In genomic region chr12:63668028-63668799, GRCh38 we compare ENCODE assay signal across 9 cellular contexts. TPM values are rescaled to one million over a fixed set of nuclear protein-coding genes. Genes with fewer than 3 reads are reported as not detected.
DNase-seq lines count a peak whose midpoint lies in the region; ATAC-seq and TF ChIP-seq lines count a peak whose summit lies in the region.
"Had no signal": no experiment of that assay in that cellular context is flagged by ENCODE, and none has a peak within 500 bp of the region (broad histone marks: within the 10 kb centered on the region; RNA-seq: fewer than 3 reads in every experiment).

TSS of gene DPY19L2 (minus strand) at chr12:63668493. CDS start at chr12:63668393, 100 bp downstream.

- peaks cover 29% of the 10 kb centered on the region for H3K27me3 ChIP-seq in PC-3 (ENCODE audit: low read length)
- peaks cover 32% of the 10 kb centered on the region for H3K27me3 ChIP-seq in neutrophil
- no peaks in the 10 kb centered on the region for H3K27me3 ChIP-seq in testis

- CTCF ChIA-PET in PC-3 (lab: Charles Lee), result interaction anchor here (0.6 kb wide), 1 partner anchor 436 kb away, joined by 4 read pairs; no protein-coding TSS in a partner anchor

- H3F3A ChIP-seq in PC-3 (ENCODE audit: low read length, unreplicated experiment), result no peaks in the 10 kb centered on the region

- H3K27ac Mint-ChIP-seq in activated naive CD8-positive, alpha-beta T cell, result peak within 1 kb of the TSS; percentile 90
- H3K27ac Mint-ChIP-seq in glutamatergic neuron (ENCODE audit: unreplicated experiment), result no peak within 1 kb of the TSS

- no peaks in the 10 kb centered on the region for H3K9me2 ChIP-seq in PC-3 (replicated peaks; ENCODE audit: low read length)

- H3K9me3 ChIP-seq in PC-3 (ENCODE audit: low read length), result no peaks in the 10 kb centered on the region
- H3K9me3 ChIP-seq in neutrophil, result no peaks in the 10 kb centered on the region
- H3K9me3 ChIP-seq in testis, result no peaks in the 10 kb centered on the region

- POLR2A ChIA-PET in PC-3 (lab: Charles Lee; ENCODE audit: unreplicated experiment), result no interaction called here

- peaks cover 34% of the 10 kb centered on the region for H3K4me1 Mint-ChIP-seq in activated naive CD8-positive, alpha-beta T cell (ENCODE audit: low read depth)
- peaks cover 5% of the 10 kb centered on the region for H3K4me1 Mint-ChIP-seq in glutamatergic neuron (ENCODE audit: low read depth, unreplicated experiment)

- H3K9me3 Mint-ChIP-seq in activated naive CD8-positive, alpha-beta T cell (ENCODE audit: low read depth), result no peaks in the 10 kb centered on the region
- H3K9me3 Mint-ChIP-seq in glutamatergic neuron (ENCODE audit: unreplicated experiment), result peaks cover 2% of the 10 kb centered on the region

- TF ChIP-seq CTCF in PC-3 (conservative IDR thresholded peaks at IDR 0.05; ENCODE audit: low read depth, low read length), result no peak
- TF ChIP-seq CTCF in glutamatergic neuron (IDR thresholded peaks at IDR 0.05; ENCODE audit: partially characterized antibody, unreplicated experiment), result no peak
- TF ChIP-seq CTCF in neutrophil (IDR thresholded peaks at IDR 0.05), result no peak
- no peak for TF ChIP-seq CTCF in testis (IDR thresholded peaks at IDR 0.05)

- ATAC-seq in HG03520 (IDR thresholded peaks at IDR 0.05; ENCODE audit: unreplicated experiment) (peak; percentile 76), PC-3 (peak; percentile 83)

- peak within 1 kb of the TSS; percentile 92 for H3K4me3 Mint-ChIP-seq in activated naive CD8-positive, alpha-beta T cell
- H3K4me3 Mint-ChIP-seq in glutamatergic neuron (ENCODE audit: unreplicated experiment), result peak within 1 kb of the TSS; percentile 85

- no peaks in the 10 kb centered on the region for H4K20me1 ChIP-seq in PC-3 (ENCODE audit: low read length)

- peak within 1 kb of the TSS; percentile 85 for H3K4me2 ChIP-seq in PC-3 (ENCODE audit: low read length)

- H3K4me1 ChIP-seq in PC-3 (ENCODE audit: insufficient read depth, low read length) (no peaks in the 10 kb centered on the region), neutrophil (ENCODE audit: control insufficient read depth in 1 of 2, insufficient read depth in 1 of 2, low read depth in 1 of 2, low read length in 1 of 2) (peaks cover 13 to 14% of the 10 kb centered on the region in 2 experiments), testis (no peaks in the 10 kb centered on the region)

- no peak within 1 kb of the TSS for H3K27ac ChIP-seq in PC-3 (ENCODE audit: low read length)
- H3K27ac ChIP-seq in neutrophil, result no peak within 1 kb of the TSS
- peak within 1 kb of the TSS; percentile 77 to 90 for H3K27ac ChIP-seq in testis
- H3K27ac ChIP-seq: C4-2B had no signal

- H3K36me3 Mint-ChIP-seq in activated naive CD8-positive, alpha-beta T cell, result no peaks in the 10 kb centered on the region
- no peaks in the 10 kb centered on the region for H3K36me3 Mint-ChIP-seq in glutamatergic neuron (ENCODE audit: unreplicated experiment)

- TF ChIP-seq POLR2A in testis (IDR thresholded peaks at IDR 0.05), result no peak

- peak within 1 kb of the TSS; percentile 29 for H3K9ac ChIP-seq in PC-3 (ENCODE audit: low read length)

- DNase-seq in NCI-H2107 (lab: John Stamatoyannopoulos, UW), result peak; percentile 7
- DNase-seq in NCI-H2107 treated with DMSO at 0.1 percent for 48 hours (lab: John Stamatoyannopoulos, UW; ENCODE audit: unreplicated experiment), result no peak
- peak; percentile 28 for DNase-seq in PC-3
- DNase-seq in glutamatergic neuron, result peak; percentile 77
- peak; percentile 90 for DNase-seq in testis

- TSS peak; percentile 55 for BruUV-seq in PC-3 (replicated peaks; lab: Mats Ljungman, UMichigan)

- intact Hi-C loops in PC-3 (cut with micrococcal nuclease), result loop anchor here (10.0 kb wide), 1 partner anchor 563 kb away; no protein-coding TSS in a partner anchor
- intact Hi-C loops in testis (cut with DNase I; ENCODE audit: low total_unique reads), result no loop called here

- 0% methylated on average over 37 to 53 of the region's 56 CpGs for WGBS in testis, 2 donors

- H3K4me3 ChIP-seq in PC-3 (ENCODE audit: low read length) (peak within 1 kb of the TSS; percentile 67), neutrophil (ENCODE audit: low read depth in 1 of 2, low read length in 1 of 2) (peak within 1 kb of the TSS; percentile 47 to 56), testis (peak within 1 kb of the TSS; percentile 68 to 87)

- H3K79me2 ChIP-seq in PC-3 (ENCODE audit: low read length), result no peaks in the 10 kb centered on the region

- H3K27me3 Mint-ChIP-seq in activated naive CD8-positive, alpha-beta T cell, result no peaks in the 10 kb centered on the region
- peaks cover 7% of the 10 kb centered on the region for H3K27me3 Mint-ChIP-seq in glutamatergic neuron (ENCODE audit: unreplicated experiment)

- no peaks in the 10 kb centered on the region for H3K36me3 ChIP-seq in PC-3 (ENCODE audit: low read depth, low read length)
- no peaks in the 10 kb centered on the region for H3K36me3 ChIP-seq in neutrophil
- H3K36me3 ChIP-seq in testis (ENCODE audit: low read depth, missing control alignments), result no peaks in the 10 kb centered on the region

- H2AFZ ChIP-seq in PC-3 (ENCODE audit: low read length), result peak within 1 kb of the TSS; percentile 83

RNA-seq across cellular contexts. Expression of gene DPY19L2, which starts in this region (rescaled TPM):
- total RNA-seq in PC-3 (2014; rRNA removed) (0.33 and 0.98 TPM in 2 replicates), glutamatergic neuron (ENCODE audit: unreplicated experiment) (1.8 TPM), testis (10 to 100 TPM; 55.6 to 75.6 TPM)
- polyA plus RNA-seq in testis (ENCODE audit: insufficient read depth, low read depth, low replicate concordance), result 146 TPM

Comparison
In these comparisons a context has a peak if more than half of its experiments do, and no peak if none do; other contexts are left out.
1. RNA of gene DPY19L2 (total RNA-seq): 55.6 to 75.6 TPM in testis; 1.8 TPM in glutamatergic neuron (single experiment) and 0.33 to 0.98 TPM in PC-3; every median in the first group is over 10 times any median in the second.
2. Peak in DNase-seq, ATAC-seq, H3K4me3 ChIP-seq, H3K9ac ChIP-seq and H3K4me2 ChIP-seq in PC-3; RNA of the gene not detected or under 1 TPM.
3. H3K27ac ChIP-seq: peak in testis (2 of 2); none in PC-3 (single experiment) and neutrophil (single experiment).
4. Peak in every context shown above with its lines, with median percentiles within 50 percentile points of each other: H3K4me3 ChIP-seq.